13 cellular contexts compared by ENCODE assay signal in genomic region chr13:109275848-109276247, GRCh38.
A peak's percentile ranks its signal among the peaks of the same experiment; 100 is the strongest.
DNase-seq lines count a peak whose midpoint lies in the region; FAIRE-seq and TF ChIP-seq lines count a peak whose summit lies in the region.
"Had no signal": no experiment of that assay in that cellular context is flagged by ENCODE, and none has a peak within 500 bp of the region (broad histone marks: within the 10 kb centered on the region; RNA-seq: fewer than 3 reads in every experiment).

No MANE protein-coding gene starts in this region.

- H3K9me3 ChIP-seq in Caco-2 (no peaks in the 10 kb centered on the region), trophoblast cell (ENCODE audit: insufficient read depth, low read depth, low read length) (no peaks in the 10 kb centered on the region)
- H3K9me3 ChIP-seq: gastrocnemius medialis had no signal

- H4K12ac ChIP-seq in trophoblast cell (ENCODE audit: low read depth, low read length) = no peak overlapping the region

- H3K27ac ChIP-seq in trophoblast cell (ENCODE audit: low read depth, low read length) = no peak overlapping the region

- H3K27me3 ChIP-seq in Caco-2 (replicated peaks; ENCODE audit: control insufficient read depth, insufficient read depth, low read length) (no peaks in the 10 kb centered on the region), bronchial epithelial cell (ENCODE audit: control insufficient read depth, insufficient read depth, low read length) (no peaks in the 10 kb centered on the region), trophoblast cell (ENCODE audit: insufficient read depth, low read length) (no peaks in the 10 kb centered on the region)
- H3K27me3 ChIP-seq: gastrocnemius medialis had no signal

- H3K9ac ChIP-seq in trophoblast cell (ENCODE audit: low read length) = no peak overlapping the region

- no peak overlapping the region for H4K8ac ChIP-seq in trophoblast cell (ENCODE audit: low read depth, low read length)

- no peak overlapping the region for H3K14ac ChIP-seq in trophoblast cell (ENCODE audit: low read length)

- H3K27me3 Mint-ChIP-seq in Caco-2 (ENCODE audit: insufficient read depth, unreplicated experiment) = no peaks in the 10 kb centered on the region
- peaks cover 6% of the 10 kb centered on the region for H3K27me3 Mint-ChIP-seq in activated T-cell treated with anti-CD3 and anti-CD28 coated beads, Interleukin-2, amount 50 U/mL, for 24 hours
- H3K27me3 Mint-ChIP-seq: central memory CD8-positive, alpha-beta T cell had no signal

- CTCF ChIA-PET in Caco-2 (lab: Charles Lee) = no interaction called here

- no peak overlapping the region for H2BK5ac ChIP-seq in trophoblast cell (ENCODE audit: low read depth, low read length, poor library complexity)

- DNase-seq in Caco-2 (peak; percentile 63 to 70), LHCN-M2 (ENCODE audit: low read depth) (peak; percentile 39), bronchial epithelial cell (ENCODE audit: low read depth) (no peak), mucosa of gallbladder (ENCODE audit: low spot score) (peak; percentile 40), posterior cingulate gyrus (no peak), kidney glomerular epithelial cell (lab: John Stamatoyannopoulos, UW) (no peak), trophoblast cell (no peak)
- DNase-seq in activated T-cell treated with anti-CD3 and anti-CD28 coated beads, Interleukin-2, amount 50 U/mL, for 24 hours = no peak
- DNase-seq: NCI-H1092, T-helper 9 cell had no signal

- H2AK5ac ChIP-seq in trophoblast cell (ENCODE audit: low read length) = no peak overlapping the region

- no peak for FAIRE-seq in bronchial epithelial cell (lab: Jason Lieb, UNC)

- H3K4me3 Mint-ChIP-seq in Caco-2 (ENCODE audit: unreplicated experiment) = peak overlapping the region; percentile 29
- no peak overlapping the region for H3K4me3 Mint-ChIP-seq in activated T-cell treated with anti-CD3 and anti-CD28 coated beads, Interleukin-2, amount 50 U/mL, for 24 hours
- H3K4me3 Mint-ChIP-seq: central memory CD8-positive, alpha-beta T cell; mesothelial cell of epicardium had no signal

- peaks cover 57% of the 10 kb centered on the region for H3K4me1 ChIP-seq in Caco-2
- peaks cover 4 to 11% of the 10 kb centered on the region in 2 experiments for H3K4me1 ChIP-seq in trophoblast cell (ENCODE audit: control insufficient read depth in 1 of 2, insufficient read depth in 2 of 2, low read length in 2 of 2)

- H3K36me3 Mint-ChIP-seq in Caco-2 (ENCODE audit: insufficient read depth, unreplicated experiment) = peaks cover 60% of the 10 kb centered on the region
- no peaks in the 10 kb centered on the region for H3K36me3 Mint-ChIP-seq in activated T-cell treated with anti-CD3 and anti-CD28 coated beads, Interleukin-2, amount 50 U/mL, for 24 hours (ENCODE audit: low read depth)
- H3K36me3 Mint-ChIP-seq: mesothelial cell of epicardium had no signal

- intact Hi-C loops in Caco-2 (cut with micrococcal nuclease; ENCODE audit: unreplicated experiment) (loop anchor here (2.0 to 10.0 kb wide), 2 partner anchors 35 to 509 kb away; partner anchors contain the start of gene IRS2), posterior cingulate gyrus (cut with DNase I) (no loop called here)

- H3K4me2 ChIP-seq in trophoblast cell (ENCODE audit: low read length) = no peak overlapping the region

- POLR2A ChIA-PET in Caco-2 (lab: Charles Lee) = no interaction called here

- H3K4me3 ChIP-seq in Caco-2 (ENCODE audit: low read depth, low read length) = no peak overlapping the region
- no peak overlapping the region for H3K4me3 ChIP-seq in bronchial epithelial cell (ENCODE audit: low read depth, low read length)
- no peak overlapping the region for H3K4me3 ChIP-seq in trophoblast cell (ENCODE audit: low read depth, low read length)
- H3K4me3 ChIP-seq: gastrocnemius medialis had no signal

- no peak overlapping the region for H3K4ac ChIP-seq in trophoblast cell (ENCODE audit: low read depth, low read length)

- H3K79me2 ChIP-seq in trophoblast cell (ENCODE audit: control insufficient read depth, insufficient read depth, low read length, poor library complexity) = no peaks in the 10 kb centered on the region

- H2AFZ ChIP-seq in trophoblast cell (ENCODE audit: insufficient read depth, low read length, poor library complexity) = no peak overlapping the region

- H4K91ac ChIP-seq in trophoblast cell (ENCODE audit: low read depth, low read length) = no peak overlapping the region

- no CpG with 5 or more reads among the region's 5 CpGs for WGBS in trophoblast cell (ENCODE audit: extremely low coverage, insufficient coverage, insufficient read length)

- H3K36me3 ChIP-seq in Caco-2 (ENCODE audit: control insufficient read depth, insufficient read depth, low read length) = no peaks in the 10 kb centered on the region
- no peaks in the 10 kb centered on the region for H3K36me3 ChIP-seq in bronchial epithelial cell (ENCODE audit: control insufficient read depth, insufficient read depth, low read length)
- H3K36me3 ChIP-seq in trophoblast cell (ENCODE audit: control insufficient read depth in 1 of 2, insufficient read depth in 2 of 2, low read length in 2 of 2) = no peaks in the 10 kb centered on the region
- H3K36me3 ChIP-seq: gastrocnemius medialis had no signal

- H3K9me3 Mint-ChIP-seq in Caco-2 (ENCODE audit: unreplicated experiment) = peaks cover 15% of the 10 kb centered on the region
- no peaks in the 10 kb centered on the region for H3K9me3 Mint-ChIP-seq in activated T-cell treated with anti-CD3 and anti-CD28 coated beads, Interleukin-2, amount 50 U/mL, for 24 hours

- no peak overlapping the region for H3K23ac ChIP-seq in trophoblast cell (ENCODE audit: low read length)

- H3K27ac Mint-ChIP-seq in Caco-2 (ENCODE audit: unreplicated experiment) = peak overlapping the region; percentile 44
- H3K27ac Mint-ChIP-seq in activated T-cell treated with anti-CD3 and anti-CD28 coated beads, Interleukin-2, amount 50 U/mL, for 24 hours = no peak overlapping the region
- H3K27ac Mint-ChIP-seq: mesothelial cell of epicardium had no signal

- TF ChIP-seq CTCF in Caco-2 (IDR thresholded peaks at IDR 0.05; ENCODE audit: insufficient read depth in 1 of 2, low read depth in 1 of 2, low read length in 1 of 2, severe bottlenecking in 1 of 2, unreplicated experiment in 1 of 2) (peak in 1 of 2 experiments; percentile 45), bronchial epithelial cell (IDR thresholded peaks at IDR 0.05; ENCODE audit: insufficient read depth, low read length, severe bottlenecking) (peak; percentile 37)

- peaks cover 40% of the 10 kb centered on the region for H3K4me1 Mint-ChIP-seq in Caco-2 (ENCODE audit: low read depth, unreplicated experiment)
- no peaks in the 10 kb centered on the region for H3K4me1 Mint-ChIP-seq in activated T-cell treated with anti-CD3 and anti-CD28 coated beads, Interleukin-2, amount 50 U/mL, for 24 hours (ENCODE audit: low read depth)
- H3K4me1 Mint-ChIP-seq: central memory CD8-positive, alpha-beta T cell had no signal

- H3K18ac ChIP-seq in trophoblast cell (ENCODE audit: low read length) = no peak overlapping the region

- no peak overlapping the region for H2BK120ac ChIP-seq in trophoblast cell (ENCODE audit: insufficient read depth, low read length, poor library complexity)

- H3K79me1 ChIP-seq in trophoblast cell (ENCODE audit: low read length) = peaks cover 6% of the 10 kb centered on the region

- no TSS peak for BruUV-seq in Caco-2 (replicated peaks; lab: Mats Ljungman, UMichigan)

- H2BK12ac ChIP-seq in trophoblast cell (ENCODE audit: low read length) = no peak overlapping the region

Comparison
In these comparisons a context has a peak if more than half of its experiments do, and no peak if none do; other contexts are left out.
1. DNase-seq: peak in Caco-2 (2 of 2), LHCN-M2 (single experiment) and mucosa of gallbladder (single experiment); none in bronchial epithelial cell (single experiment), posterior cingulate gyrus (0 of 10), kidney glomerular epithelial cell (single experiment), trophoblast cell (0 of 2) and activated T-cell treated with anti-CD3 and anti-CD28 coated beads, Interleukin-2, amount 50 U/mL, for 24 hours (single experiment).